8 cellular contexts compared by ENCODE assay signal in the genomic region with DNA sequence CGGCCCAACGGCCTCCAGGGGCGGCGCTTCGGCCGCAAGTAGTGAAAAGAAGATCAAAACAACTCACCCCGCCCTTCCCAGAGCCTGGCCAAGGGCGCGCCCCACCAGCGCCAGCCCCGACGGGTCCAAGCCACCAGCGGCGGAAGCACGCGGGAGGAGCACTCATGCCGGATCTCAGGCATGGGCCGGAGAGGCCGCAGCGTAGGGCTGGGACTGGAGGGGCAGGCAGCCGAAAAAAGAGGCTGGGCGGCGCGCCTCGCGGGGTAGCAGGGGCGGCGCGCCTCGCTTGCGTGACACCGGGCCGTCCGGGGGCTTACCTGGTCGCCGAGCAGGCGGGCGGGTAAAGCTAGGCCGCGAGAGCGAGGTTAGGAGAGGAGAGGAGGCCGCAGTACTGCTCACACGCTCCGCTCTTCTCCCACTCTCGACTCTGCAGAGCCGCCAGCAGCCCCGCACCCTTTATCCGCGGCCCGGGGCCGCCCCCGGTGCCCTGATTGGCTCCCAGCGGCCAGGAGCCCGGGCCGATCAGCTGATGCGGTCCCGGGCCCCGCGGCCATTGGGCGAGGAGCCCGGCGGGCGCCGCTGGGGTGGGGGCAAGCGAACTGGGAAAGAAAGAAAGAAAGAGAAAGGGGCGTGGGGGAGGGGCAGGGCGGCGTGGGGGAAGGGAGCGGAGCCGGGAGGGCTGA. TPM values are rescaled to one million over a fixed set of nuclear protein-coding genes. Genes with fewer than 3 reads are reported as not detected.
DNase-seq lines count a peak whose midpoint lies in the region; ATAC-seq and TF ChIP-seq lines count a peak whose summit lies in the region.

A gene (minus strand): TSS at position 429 of the 683 bp plus-strand sequence. CDS start 3,053 bp downstream, outside the sequence.

- H3K27me3 ChIP-seq in stomach, result no peaks in the 10 kb centered on the region

- peaks cover 35% of the 10 kb centered on the region for H3K36me3 Mint-ChIP-seq in nephron (ENCODE audit: low read depth)

- H3K27ac ChIP-seq in KOPT-K1 (ENCODE audit: low read depth, low read length, poor library complexity, severe bottlenecking) (peak within 1 kb of the TSS; percentile 90), stomach (peak within 1 kb of the TSS; percentile 97 to 99 (median 99))

- intact Hi-C loops in stomach (cut with DNase I; ENCODE audit: low total_unique reads), result loop anchor here (10.0 kb wide), 1 partner anchor 87 kb away; no protein-coding TSS in a partner anchor

- H3K36me3 ChIP-seq in KOPT-K1 (ENCODE audit: insufficient read depth, low read length) (peaks cover 42% of the 10 kb centered on the region), stomach (peaks cover 30 to 50% (median 41%) of the 10 kb centered on the region in 4 donors)

- H3K4me1 Mint-ChIP-seq in nephron, result peaks cover 52% of the 10 kb centered on the region

- H3K27ac Mint-ChIP-seq in nephron, result peak within 1 kb of the TSS; percentile 92 to 98 (median 97)

- H3K9me3 ChIP-seq in KOPT-K1 (ENCODE audit: insufficient read depth, low read length, poor library complexity, severe bottlenecking) (no peaks in the 10 kb centered on the region), stomach (no peaks in the 10 kb centered on the region)

- no peaks in the 10 kb centered on the region for H3K9me3 Mint-ChIP-seq in nephron

- DNase-seq in DMS79 treated with DMSO at 0.1 percent for 48 hours (lab: John Stamatoyannopoulos, UW), result peak; percentile 86
- peak; percentile 83 for DNase-seq in RPMI7951 (ENCODE audit: low read depth)
- peak; percentile 55 for DNase-seq in activated effector memory CD4-positive, alpha-beta T cell treated with Interleukin-2 at 50 U/mL for 16 hours
- peak; percentile 88 for DNase-seq in fibroblast of the conjunctiva (ENCODE audit: low read depth)
- DNase-seq in stomach, result peak; percentile 98

- peak within 1 kb of the TSS; percentile 70 to 94 (median 78) for H3K4me3 ChIP-seq in stomach

- ATAC-seq in GM21825 (IDR thresholded peaks at IDR 0.05; ENCODE audit: unreplicated experiment), result peak; percentile 79

- H3K4me3 Mint-ChIP-seq in nephron, result peak within 1 kb of the TSS; percentile 98 to 100 (median 100)

- peaks cover 3% of the 10 kb centered on the region for H3K27me3 Mint-ChIP-seq in nephron (ENCODE audit: low read depth)

- 0 to 1% (median 0%) methylated on average over 30 to 70 of the region's 70 CpGs for WGBS in stomach, 5 donors

- peaks cover 40 to 67% (median 55%) of the 10 kb centered on the region in 4 donors for H3K4me1 ChIP-seq in stomach

- no peak for TF ChIP-seq CTCF in nephron (IDR thresholded peaks at IDR 0.05; ENCODE audit: unreplicated experiment in 3 of 3)
- TF ChIP-seq CTCF in stomach (IDR thresholded peaks at IDR 0.05), result peak in 2 of 7 experiments; percentile 5 to 13

- peak in 2 of 4 donors; percentile 97 to 98 for TF ChIP-seq POLR2A in stomach (IDR thresholded peaks at IDR 0.05)

- TF ChIP-seq EP300 in stomach (IDR thresholded peaks at IDR 0.05), result no peak

RNA-seq across cellular contexts. Expression of the gene that starts here (rescaled TPM):
- 79.9 and 85.8 TPM in 2 replicates for total RNA-seq in RPMI7951 (2014; rRNA removed; shearing (Covaris generic))
- 1,000 to 10,000 TPM in 4 of 5 donors, 100 to 1,000 TPM in 1; 102 to 1,958 (median 1,662) TPM for total RNA-seq in stomach
- polyA plus RNA-seq in stomach, result 1,000 to 10,000 TPM in 2 of 3 donors, 100 to 1,000 TPM in 1; 763 to 1,536 (median 1,525) TPM

Comparison
In these comparisons a context has a peak if more than half of its experiments do, and no peak if none do; other contexts are left out.
1. Peak in every context shown above with its lines: DNase-seq, ATAC-seq, H3K4me3 ChIP-seq and H3K27ac ChIP-seq.